ENCODE assay signal across 22 cellular contexts in the genomic region with DNA sequence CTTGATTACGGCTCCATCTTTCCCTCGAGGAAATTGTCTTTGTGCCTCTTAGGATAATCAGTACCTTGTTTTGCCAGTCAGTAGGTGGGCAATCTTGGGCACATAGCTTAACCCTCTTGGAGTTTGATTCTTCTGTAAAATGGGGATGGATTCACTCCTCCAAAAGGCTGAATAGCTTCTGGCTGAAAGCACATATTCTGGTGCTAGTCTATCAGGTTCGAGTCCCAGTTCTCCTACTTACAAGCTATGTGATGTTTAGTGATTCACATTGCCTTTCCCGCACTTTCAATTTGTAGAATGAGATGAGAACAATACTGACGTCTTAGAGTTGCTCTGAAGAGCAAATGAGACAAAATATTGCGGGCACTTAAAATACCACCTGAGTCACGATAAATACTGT. TPM values are rescaled to one million over a fixed set of nuclear protein-coding genes. Genes with fewer than 3 reads are reported as not detected.
A peak's percentile ranks its signal among the peaks of the same experiment; 100 is the strongest.
DNase-seq lines count a peak whose midpoint lies in the region; ATAC-seq and TF ChIP-seq lines count a peak whose summit lies in the region.
"Had no signal": no experiment of that assay in that cellular context is flagged by ENCODE, and none has a peak within 500 bp of the region (broad histone marks: within the 10 kb centered on the region; RNA-seq: fewer than 3 reads in every experiment).

No MANE protein-coding gene starts in this region.

- ATAC-seq in IMR-90 (ENCODE audit: low read depth) (no peak), HG02852 (IDR thresholded peaks at IDR 0.05; ENCODE audit: unreplicated experiment) (no peak)
- ATAC-seq: K562 had no signal

- no peak overlapping the region for H3K4ac ChIP-seq in IMR-90 (ENCODE audit: low read depth, low read length)

- H4K8ac ChIP-seq in IMR-90 (ENCODE audit: low read depth in 2 of 2, low read length in 2 of 2): no peak overlapping the region

- no peak for TF ChIP-seq RAD21 in IMR-90 (IDR thresholded peaks at IDR 0.05; ENCODE audit: low read length)

- H3K36me3 ChIP-seq in Caco-2 (ENCODE audit: control insufficient read depth, insufficient read depth, low read length) (no peaks in the 10 kb centered on the region), IMR-90 (ENCODE audit: control insufficient read depth, insufficient read depth, low read length) (peaks cover 15% of the 10 kb centered on the region), prostate gland (no peaks in the 10 kb centered on the region)

- H3K23ac ChIP-seq in IMR-90 (ENCODE audit: low read depth, low read length): no peak overlapping the region

- no peaks in the 10 kb centered on the region for H3K9me3 Mint-ChIP-seq in Caco-2 (ENCODE audit: unreplicated experiment)
- no peaks in the 10 kb centered on the region for H3K9me3 Mint-ChIP-seq in activated T-cell treated with anti-CD3 and anti-CD28 coated beads, Interleukin-2, amount 50 U/mL, for 24 hours
- H3K9me3 Mint-ChIP-seq: CD14-positive monocyte had no signal

- no peak overlapping the region for H4K91ac ChIP-seq in IMR-90 (ENCODE audit: insufficient read depth, low read depth, low read length)

- dilution Hi-C loops in IMR-90 (cut with HindIII; ENCODE audit: low sequenced_read_pairs, unreplicated experiment): no loop called here

- no peak overlapping the region for H2BK5ac ChIP-seq in IMR-90 (ENCODE audit: low read depth, low read length, poor library complexity, severe bottlenecking)

- no peak for TF ChIP-seq CTCF in Caco-2 (IDR thresholded peaks at IDR 0.05; ENCODE audit: insufficient read depth in 1 of 2, low read depth in 1 of 2, low read length in 1 of 2, severe bottlenecking in 1 of 2, unreplicated experiment in 1 of 2)
- no peak for TF ChIP-seq CTCF in IMR-90 (conservative IDR thresholded peaks at IDR 0.05; ENCODE audit: low read depth, low read length)
- TF ChIP-seq CTCF in cardiac fibroblast (IDR thresholded peaks at IDR 0.05; ENCODE audit: low read depth, low read length): no peak
- TF ChIP-seq CTCF in prostate gland (IDR thresholded peaks at IDR 0.05): no peak

- peaks cover 7% of the 10 kb centered on the region for H4K20me1 ChIP-seq in IMR-90 (ENCODE audit: insufficient read depth, low read length)

- no peak overlapping the region for H3K4me3 Mint-ChIP-seq in Caco-2 (ENCODE audit: unreplicated experiment)
- H3K4me3 Mint-ChIP-seq in activated T-cell treated with anti-CD3 and anti-CD28 coated beads, Interleukin-2, amount 50 U/mL, for 24 hours: no peak overlapping the region
- H3K4me3 Mint-ChIP-seq: B cell, CD14-positive monocyte had no signal

- H2BK20ac ChIP-seq in IMR-90 (ENCODE audit: low read depth, low read length): no peak overlapping the region

- H3K27ac ChIP-seq in IMR-90 (ENCODE audit: insufficient read depth, low read length): no peak overlapping the region
- H3K27ac ChIP-seq in prostate gland: no peak overlapping the region
- H3K27ac ChIP-seq: PC-9, SK-N-MC had no signal

- H2AK5ac ChIP-seq in IMR-90 (ENCODE audit: low read depth, low read length): no peak overlapping the region

- H3K79me1 ChIP-seq in IMR-90 (ENCODE audit: low read depth in 1 of 2, low read length in 2 of 2): no peaks in the 10 kb centered on the region; a peak in 1 of 4 replicates

- H3K9me1 ChIP-seq in IMR-90 (ENCODE audit: insufficient read depth, low read length): peaks cover 2% of the 10 kb centered on the region; the same call in 1 of the 2 replicates

- WGBS in IMR-90 (ENCODE audit: extremely low coverage in 2 of 2, insufficient read length in 1 of 2), 2 experiments: no CpG with 5 or more reads among the region's 7 CpGs
- WGBS in prostate gland: 95% methylated on average over 7 of the region's 7 CpGs

- TF ChIP-seq POLR2A in IMR-90 (IDR thresholded peaks at IDR 0.05; ENCODE audit: low read depth, low read length) (no peak; the same call in none of the 2 replicates), prostate gland (IDR thresholded peaks at IDR 0.05) (no peak)

- H3K4me3 ChIP-seq in Caco-2 (ENCODE audit: low read depth, low read length) (no peak overlapping the region), IMR-90 (ENCODE audit: insufficient read depth, low read depth, low read length) (no peak overlapping the region), cardiac fibroblast (replicated peaks in 1 of 2; ENCODE audit: low read depth in 2 of 2, low read length in 2 of 2) (no peak overlapping the region), prostate gland (no peak overlapping the region)
- H3K4me3 ChIP-seq: K562, PC-9, SK-N-MC had no signal

- H2BK15ac ChIP-seq in IMR-90 (ENCODE audit: low read depth, low read length): no peak overlapping the region

- H3K14ac ChIP-seq in IMR-90 (replicated peaks; ENCODE audit: low read depth, low read length): no peak overlapping the region

- no peak overlapping the region for H3K18ac ChIP-seq in IMR-90 (ENCODE audit: low read depth, low read length)

- no peak overlapping the region for H3K4me2 ChIP-seq in IMR-90 (ENCODE audit: low read depth, low read length)
- H3K4me2 ChIP-seq: PC-9 had no signal

- H3K9ac ChIP-seq in IMR-90 (ENCODE audit: low read depth, low read length): no peak overlapping the region

- H3K9me3 ChIP-seq in Caco-2 (no peaks in the 10 kb centered on the region), IMR-90 (ENCODE audit: control insufficient read depth, insufficient read depth, low read length) (no peaks in the 10 kb centered on the region), prostate gland (no peaks in the 10 kb centered on the region)

- H3K27me3 Mint-ChIP-seq in Caco-2 (ENCODE audit: insufficient read depth, unreplicated experiment): no peaks in the 10 kb centered on the region
- H3K27me3 Mint-ChIP-seq in activated T-cell treated with anti-CD3 and anti-CD28 coated beads, Interleukin-2, amount 50 U/mL, for 24 hours: no peaks in the 10 kb centered on the region
- H3K27me3 Mint-ChIP-seq: B cell had no signal

- H3K27me3 ChIP-seq in Caco-2 (replicated peaks; ENCODE audit: control insufficient read depth, insufficient read depth, low read length): no peaks in the 10 kb centered on the region
- H3K27me3 ChIP-seq in IMR-90 (ENCODE audit: control insufficient read depth, insufficient read depth, low read length): no peaks in the 10 kb centered on the region
- no peaks in the 10 kb centered on the region for H3K27me3 ChIP-seq in prostate gland (replicated peaks; ENCODE audit: insufficient read depth)

- DNase-seq in Caco-2: no peak
- DNase-seq in IMR-90: peak; percentile 65
- DNase-seq in cardiac fibroblast (ENCODE audit: low read depth in 2 of 2): peak; percentile 69 to 81
- DNase-seq in iris pigment epithelial cell (ENCODE audit: low read depth): peak; percentile 68
- DNase-seq in HuH-7.5 (ENCODE audit: low spot score): no peak
- DNase-seq in prostate gland (ENCODE audit: low spot score): no peak
- DNase-seq in activated T-cell treated with anti-CD3 and anti-CD28 coated beads, Interleukin-2, amount 50 U/mL, for 24 hours: no peak
- DNase-seq: MM.1S, NCI-H1048, NCI-H1417 treated with DMSO at 0.1 percent for 48 hours, NCI-H187 treated with DMSO at 0.1 percent for 48 hours, NCI-H2107, NCI-H446 treated with DMSO at 0.1 percent for 48 hours, NCI-H526 treated with DMSO at 0.1 percent for 48 hours, PC-9, RPMI8226, SHP77 treated with DMSO at 0.1 percent for 48 hours had no signal

- H4K5ac ChIP-seq in IMR-90 (ENCODE audit: low read depth, low read length): no peak overlapping the region

- POLR2A ChIA-PET in Caco-2 (lab: Charles Lee): no interaction called here
- POLR2A ChIA-PET in IMR-90 (lab: Charles Lee; ENCODE audit: unreplicated experiment): no interaction called here

- in situ Hi-C loops in IMR-90 (cut with MboI; ENCODE audit: low sequenced_read_pairs): no loop called here

- intact Hi-C loops in Caco-2 (cut with micrococcal nuclease; ENCODE audit: unreplicated experiment) (no loop called here), IMR-90 (cut with micrococcal nuclease) (no loop called here), prostate gland (cut with DNase I) (no loop called here)

- CTCF ChIA-PET in Caco-2 (lab: Charles Lee) (no interaction called here), IMR-90 (lab: Yijun Ruan, JAX) (no interaction called here)

- no peak overlapping the region for H2AK9ac ChIP-seq in IMR-90 (replicated peaks; ENCODE audit: low read depth, low read length, poor library complexity)

- H3K4me1 ChIP-seq in Caco-2 (no peaks in the 10 kb centered on the region), IMR-90 (ENCODE audit: control insufficient read depth, insufficient read depth, low read length) (peaks cover 3% of the 10 kb centered on the region; the same call in 1 of the 2 replicates), prostate gland (replicated peaks) (no peaks in the 10 kb centered on the region)

- peaks cover 90% of the 10 kb centered on the region for H3K36me3 Mint-ChIP-seq in Caco-2 (ENCODE audit: insufficient read depth, unreplicated experiment)
- H3K36me3 Mint-ChIP-seq in activated T-cell treated with anti-CD3 and anti-CD28 coated beads, Interleukin-2, amount 50 U/mL, for 24 hours (ENCODE audit: low read depth): peaks cover 89% of the 10 kb centered on the region

- peaks cover 6% of the 10 kb centered on the region for H3K4me1 Mint-ChIP-seq in Caco-2 (ENCODE audit: low read depth, unreplicated experiment)
- H3K4me1 Mint-ChIP-seq in activated T-cell treated with anti-CD3 and anti-CD28 coated beads, Interleukin-2, amount 50 U/mL, for 24 hours (ENCODE audit: low read depth): no peaks in the 10 kb centered on the region
- H3K4me1 Mint-ChIP-seq: B cell, CD14-positive monocyte had no signal

- H3K27ac Mint-ChIP-seq in Caco-2 (ENCODE audit: unreplicated experiment): peak overlapping the region; percentile 47
- H3K27ac Mint-ChIP-seq in activated T-cell treated with anti-CD3 and anti-CD28 coated beads, Interleukin-2, amount 50 U/mL, for 24 hours: no peak overlapping the region
- H3K27ac Mint-ChIP-seq: B cell, CD14-positive monocyte had no signal

- H3K56ac ChIP-seq in IMR-90 (ENCODE audit: extremely low read depth, insufficient read depth, low read length): no peak overlapping the region

- no peak overlapping the region for H2BK120ac ChIP-seq in IMR-90 (ENCODE audit: low read depth, low read length)

- BruUV-seq in Caco-2 (replicated peaks; lab: Mats Ljungman, UMichigan) (no TSS peak), IMR-90 (replicated peaks; lab: Mats Ljungman, UMichigan) (no TSS peak)

- no peak overlapping the region for H2AFZ ChIP-seq in IMR-90 (replicated peaks; ENCODE audit: low read length, poor library complexity)
- H2AFZ ChIP-seq: PC-9 had no signal

TF ChIP-seq in IMR-90, 13 proteins besides CTCF, POLR2A, EP300 and RAD21 (continues in another document):
- no peak for TF ChIP-seq SMC3 (IDR thresholded peaks at IDR 0.05; ENCODE audit: low read depth, low read length)

RNA-seq across cellular contexts. Expression of a gene that starts 43.9 kb away (rescaled TPM):
- total RNA-seq in Caco-2 (2022) (318 and 325 TPM in 2 replicates), IMR-90 (2012; rRNA removed) (29.4 and 30.5 TPM in 2 replicates), prostate gland (10 to 100 TPM; 23.7 to 46.6 TPM)
- 96.8 and 101 TPM in 2 replicates for polyA plus RNA-seq in IMR-90 (2012; rRNA removed)
- 29.6 and 76.9 TPM in 2 replicates for polyA plus RNA-seq in IMR-90 (2012; cell fraction: cytosol; rRNA removed)
- 20.5 and 94.2 TPM in 2 replicates for polyA plus RNA-seq in IMR-90 (2012; cell fraction: nucleus; rRNA removed; ENCODE audit: low replicate concordance)

Comparison
In these comparisons a context has a peak if more than half of its experiments do, and no peak if none do; other contexts are left out.
1. DNase-seq: peak in IMR-90 (single experiment), cardiac fibroblast (2 of 2) and iris pigment epithelial cell (single experiment); none in Caco-2 (0 of 2), HuH-7.5 (single experiment), prostate gland (single experiment) and activated T-cell treated with anti-CD3 and anti-CD28 coated beads, Interleukin-2, amount 50 U/mL, for 24 hours (single experiment).